Comparison of ENCODE assay signal across 8 cellular contexts in the genomic region with DNA sequence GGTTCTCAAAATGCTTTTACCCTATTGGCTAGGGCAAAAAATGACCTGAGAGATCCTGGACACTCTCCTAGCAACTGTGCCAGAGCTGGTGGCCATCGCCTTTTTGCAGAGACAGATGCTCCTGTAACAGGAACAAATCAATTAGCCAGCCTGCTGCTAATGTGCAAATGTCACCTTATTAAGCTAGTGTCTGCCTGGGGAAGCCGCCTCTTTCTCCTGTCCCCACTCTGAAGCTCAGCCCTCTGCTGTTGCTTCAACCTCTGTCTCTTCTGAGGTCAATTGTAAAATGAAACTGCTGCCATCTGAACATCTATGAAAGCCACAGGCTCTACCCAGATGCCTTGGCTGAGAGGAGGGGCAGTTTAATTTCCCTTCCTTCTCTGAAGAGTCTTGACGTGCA.
DNase-seq lines count a peak whose midpoint lies in the region; ATAC-seq and TF ChIP-seq lines count a peak whose summit lies in the region.

No MANE protein-coding gene starts in this region.

- H3K36me3 ChIP-seq in aorta (ENCODE audit: control insufficient read depth in 1 of 2, insufficient read depth in 2 of 2, low read length in 1 of 2) (no peaks in the 10 kb centered on the region), suprapubic skin (no peaks in the 10 kb centered on the region)

- H3K27me3 Mint-ChIP-seq in activated naive CD4-positive, alpha-beta T cell treated with anti-CD3 and anti-CD28 coated beads, Interleukin-2, amount 50 U/mL, for 24 hours: no peaks in the 10 kb centered on the region

- no peak overlapping the region for H3K4me3 ChIP-seq in aorta (ENCODE audit: low read length in 2 of 2)
- H3K4me3 ChIP-seq in suprapubic skin: no peak overlapping the region

- peak; percentile 52 for ATAC-seq in GM19328 (IDR thresholded peaks at IDR 0.05; ENCODE audit: unreplicated experiment)
- ATAC-seq in HG03175 (IDR thresholded peaks at IDR 0.05; ENCODE audit: unreplicated experiment): peak; percentile 67
- no peak for ATAC-seq in aorta (ENCODE audit: low FRiP score)

- 30 to 32% methylated on average over 3 of the region's 3 CpGs for WGBS in aorta, 2 donors
- WGBS in suprapubic skin: 70% methylated on average over 3 of the region's 3 CpGs

- TF ChIP-seq CTCF in GM10266 (IDR thresholded peaks at IDR 0.05; ENCODE audit: control insufficient read depth, insufficient read depth, low read depth, missing control alignments): no peak
- TF ChIP-seq CTCF in suprapubic skin (IDR thresholded peaks at IDR 0.05): no peak

- H3K27me3 ChIP-seq in aorta (ENCODE audit: control insufficient read depth in 1 of 2, insufficient read depth in 2 of 2, low read length in 1 of 2) (peaks cover 0 to 4% of the 10 kb centered on the region in 2 donors), suprapubic skin (peaks cover 11% of the 10 kb centered on the region)

- H3K4me1 ChIP-seq in aorta (ENCODE audit: control insufficient read depth in 1 of 2, insufficient read depth in 2 of 2, low read length in 2 of 2) (no peaks in the 10 kb centered on the region), suprapubic skin (no peaks in the 10 kb centered on the region)

- no peak for TF ChIP-seq EP300 in suprapubic skin (IDR thresholded peaks at IDR 0.05)

- H3K27ac ChIP-seq in aorta (ENCODE audit: low read depth in 1 of 2, low read length in 2 of 2): no peak overlapping the region
- no peak overlapping the region for H3K27ac ChIP-seq in suprapubic skin

- H3K9me3 ChIP-seq in aorta (ENCODE audit: control insufficient read depth, low read length) (no peaks in the 10 kb centered on the region), suprapubic skin (no peaks in the 10 kb centered on the region)

- H3K4me3 Mint-ChIP-seq in activated naive CD4-positive, alpha-beta T cell treated with anti-CD3 and anti-CD28 coated beads, Interleukin-2, amount 50 U/mL, for 24 hours: peak overlapping the region; percentile 65

- H3K9me3 Mint-ChIP-seq in activated naive CD4-positive, alpha-beta T cell treated with anti-CD3 and anti-CD28 coated beads, Interleukin-2, amount 50 U/mL, for 24 hours: no peaks in the 10 kb centered on the region

- H3K36me3 Mint-ChIP-seq in activated naive CD4-positive, alpha-beta T cell treated with anti-CD3 and anti-CD28 coated beads, Interleukin-2, amount 50 U/mL, for 24 hours: no peaks in the 10 kb centered on the region

- DNase-seq in GM10266 (ENCODE audit: extremely low spot score) (peak; percentile 47), aorta (no peak), suprapubic skin (ENCODE audit: low spot score in 2 of 2) (no peak), NCI-H226 (no peak)
- no peak for DNase-seq in NK-92 treated with Interleukin-12 subunit alpha and Interleukin-12 subunit beta, amount 100 ng/mL, for 24 hours (lab: John Stamatoyannopoulos, UW)

- intact Hi-C loops in aorta (cut with DNase I): no loop called here

- H3K27ac Mint-ChIP-seq in activated naive CD4-positive, alpha-beta T cell treated with anti-CD3 and anti-CD28 coated beads, Interleukin-2, amount 50 U/mL, for 24 hours: peak overlapping the region; percentile 86

- TF ChIP-seq POLR2A in suprapubic skin (IDR thresholded peaks at IDR 0.05): no peak

- peaks cover 27% of the 10 kb centered on the region for H3K4me1 Mint-ChIP-seq in activated naive CD4-positive, alpha-beta T cell treated with anti-CD3 and anti-CD28 coated beads, Interleukin-2, amount 50 U/mL, for 24 hours
